ENCODE assay signal across 23 cellular contexts in the genomic region with DNA sequence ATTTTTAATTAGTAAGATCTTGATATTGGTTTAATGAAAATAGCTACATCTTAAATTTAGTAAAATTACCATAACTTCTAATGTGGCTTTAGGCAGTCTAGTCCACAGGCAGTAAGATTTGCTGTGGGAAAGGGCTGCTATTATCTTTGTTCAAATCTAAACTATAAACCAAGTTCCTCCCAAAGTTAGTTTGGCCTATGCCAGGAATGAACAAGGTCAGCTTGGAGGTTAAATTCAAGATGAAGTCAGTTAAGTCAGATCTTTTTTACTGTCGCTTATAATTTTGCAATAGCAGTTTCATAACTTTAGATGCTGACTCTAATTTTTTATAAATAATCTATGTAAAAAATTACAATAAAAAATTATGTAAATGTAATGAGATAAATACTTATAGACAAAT.
"Had no signal": no experiment of that assay in that cellular context is flagged by ENCODE, and none has a peak within 500 bp of the region (broad histone marks: within the 10 kb centered on the region; RNA-seq: fewer than 3 reads in every experiment).

No MANE protein-coding gene starts in this region.

- ATAC-seq: heart left ventricle; left lung; lower lobe of right lung; psoas muscle; right lobe of liver; stimulated activated memory B cell treated with anti-CD40 and anti-IgM and Interleukin-4, amounts not matched to agents 10 μg/mL and 1 μg/mL and 100 μg/mL, for 72 hours; upper lobe of right lung had no signal

- DNase-seq: central memory CD4-positive, alpha-beta T cell; effector memory CD4-positive, alpha-beta T cell; foreskin melanocyte; heart left ventricle; hypothalamus; islet precursor cell; left lung; lower lobe of right lung; midbrain; naive B cell; psoas muscle; retina; right lobe of liver; spleen; stimulated activated CD4-positive, alpha-beta T cell treated with anti-CD3 and anti-CD28 coated beads, Interleukin-15, amount 100 ng/mL, for 24 hours; stimulated activated CD4-positive, alpha-beta T cell treated with anti-CD3 and anti-CD28 coated beads, Interleukin-1b, Interleukin-23, amount 100 ng/mL, for 48 hours; stimulated activated CD4-positive, alpha-beta T cell treated with anti-CD3 and anti-CD28 coated beads, Interleukin-4, amount 100 ng/mL, for 24 hours; testis; upper lobe of right lung had no signal

- H3K4me3 ChIP-seq: esophagus muscularis mucosa, heart left ventricle, left lung, lower lobe of right lung, psoas muscle, right lobe of liver, spleen, testis, tibial nerve, upper lobe of right lung had no signal

- H3K9me3 ChIP-seq: esophagus muscularis mucosa, lower lobe of right lung, psoas muscle, right lobe of liver, testis, tibial nerve, upper lobe of right lung had no signal

- H3K4me1 ChIP-seq: esophagus muscularis mucosa, left lung, lower lobe of right lung, psoas muscle, right lobe of liver, spleen, testis, tibial nerve, upper lobe of right lung had no signal

- H3K27ac ChIP-seq: epithelial cell of prostate, esophagus muscularis mucosa, heart left ventricle, left lung, lower lobe of right lung, psoas muscle, right lobe of liver, spleen, testis, tibial nerve, upper lobe of right lung had no signal

- H3K36me3 ChIP-seq: esophagus muscularis mucosa, heart left ventricle, left lung, lower lobe of right lung, right lobe of liver, spleen, tibial nerve, upper lobe of right lung had no signal

- H3K27me3 ChIP-seq: esophagus muscularis mucosa, heart left ventricle, left lung, right lobe of liver, spleen, testis, tibial nerve, upper lobe of right lung had no signal
